Comparison of ENCODE assay signal across 1 cellular context in genomic region chr17:47251421-47251940, GRCh38.
TF ChIP-seq lines count a peak whose summit lies in the region.

No MANE protein-coding gene starts in this region.

TF ChIP-seq in GM23338, 12 proteins besides CTCF, POLR2A, EP300 and RAD21 (continued from another document):
- TF ChIP-seq, protein P1, sequence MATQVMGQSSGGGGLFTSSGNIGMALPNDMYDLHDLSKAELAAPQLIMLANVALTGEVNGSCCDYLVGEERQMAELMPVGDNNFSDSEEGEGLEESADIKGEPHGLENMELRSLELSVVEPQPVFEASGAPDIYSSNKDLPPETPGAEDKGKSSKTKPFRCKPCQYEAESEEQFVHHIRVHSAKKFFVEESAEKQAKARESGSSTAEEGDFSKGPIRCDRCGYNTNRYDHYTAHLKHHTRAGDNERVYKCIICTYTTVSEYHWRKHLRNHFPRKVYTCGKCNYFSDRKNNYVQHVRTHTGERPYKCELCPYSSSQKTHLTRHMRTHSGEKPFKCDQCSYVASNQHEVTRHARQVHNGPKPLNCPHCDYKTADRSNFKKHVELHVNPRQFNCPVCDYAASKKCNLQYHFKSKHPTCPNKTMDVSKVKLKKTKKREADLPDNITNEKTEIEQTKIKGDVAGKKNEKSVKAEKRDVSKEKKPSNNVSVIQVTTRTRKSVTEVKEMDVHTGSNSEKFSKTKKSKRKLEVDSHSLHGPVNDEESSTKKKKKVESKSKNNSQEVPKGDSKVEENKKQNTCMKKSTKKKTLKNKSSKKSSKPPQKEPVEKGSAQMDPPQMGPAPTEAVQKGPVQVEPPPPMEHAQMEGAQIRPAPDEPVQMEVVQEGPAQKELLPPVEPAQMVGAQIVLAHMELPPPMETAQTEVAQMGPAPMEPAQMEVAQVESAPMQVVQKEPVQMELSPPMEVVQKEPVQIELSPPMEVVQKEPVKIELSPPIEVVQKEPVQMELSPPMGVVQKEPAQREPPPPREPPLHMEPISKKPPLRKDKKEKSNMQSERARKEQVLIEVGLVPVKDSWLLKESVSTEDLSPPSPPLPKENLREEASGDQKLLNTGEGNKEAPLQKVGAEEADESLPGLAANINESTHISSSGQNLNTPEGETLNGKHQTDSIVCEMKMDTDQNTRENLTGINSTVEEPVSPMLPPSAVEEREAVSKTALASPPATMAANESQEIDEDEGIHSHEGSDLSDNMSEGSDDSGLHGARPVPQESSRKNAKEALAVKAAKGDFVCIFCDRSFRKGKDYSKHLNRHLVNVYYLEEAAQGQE (IDR thresholded peaks at IDR 0.05; ENCODE audit: unreplicated experiment): no peak
- TF ChIP-seq POLR2AphosphoS5 (IDR thresholded peaks at IDR 0.05; ENCODE audit: low read depth) (no peak), ETS1 (IDR thresholded peaks at IDR 0.05) (no peak), EZH2phosphoT487 (IDR thresholded peaks at IDR 0.05; ENCODE audit: unreplicated experiment) (no peak), EZH2 (IDR thresholded peaks at IDR 0.05; ENCODE audit: low read depth, unreplicated experiment) (no peak)
